ENCODE assay signal across 10 cellular contexts in the genomic region with DNA sequence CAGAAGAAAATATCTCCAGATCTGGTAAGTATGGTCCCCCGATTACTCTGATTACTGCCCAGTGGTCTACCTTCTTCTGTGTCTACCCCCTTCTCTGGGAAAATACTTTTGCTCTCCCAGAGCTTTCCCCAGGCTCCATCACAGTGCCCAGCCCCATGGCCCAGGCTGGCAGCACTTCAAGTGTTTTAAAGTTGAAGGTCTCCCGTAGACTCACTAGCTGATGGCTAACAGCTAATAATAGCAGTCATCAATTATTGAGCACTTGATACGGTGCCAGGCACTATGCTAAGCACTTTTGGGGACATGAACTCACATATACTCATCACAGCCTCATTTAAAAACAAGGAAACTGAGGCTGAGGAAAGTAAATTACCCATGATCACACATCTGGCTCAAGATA. TPM values are rescaled to one million over a fixed set of nuclear protein-coding genes. Genes with fewer than 3 reads are reported as not detected.
A peak's percentile ranks its signal among the peaks of the same experiment; 100 is the strongest.
DNase-seq lines count a peak whose midpoint lies in the region; ATAC-seq and TF ChIP-seq lines count a peak whose summit lies in the region.
"Had no signal": no experiment of that assay in that cellular context is flagged by ENCODE, and none has a peak within 500 bp of the region (broad histone marks: within the 10 kb centered on the region; RNA-seq: fewer than 3 reads in every experiment).

No MANE protein-coding gene starts in this region.

- H3K27me3 ChIP-seq in adipocyte (replicated peaks; ENCODE audit: control insufficient read depth, insufficient read depth, low read length), result no peaks in the 10 kb centered on the region
- no peaks in the 10 kb centered on the region for H3K27me3 ChIP-seq in right atrium auricular region

- peaks cover 26% of the 10 kb centered on the region for H3K36me3 Mint-ChIP-seq in stimulated activated memory B cell treated with anti-CD40 and anti-IgM and Interleukin-4, amounts not matched to agents 10 μg/mL and 1 μg/mL and 100 μg/mL, for 72 hours

- peak overlapping the region; percentile 28 for H3K27ac Mint-ChIP-seq in stimulated activated memory B cell treated with anti-CD40 and anti-IgM and Interleukin-4, amounts not matched to agents 10 μg/mL and 1 μg/mL and 100 μg/mL, for 72 hours

- H3K9ac ChIP-seq in adipocyte (ENCODE audit: low read length), result peak overlapping the region; percentile 84

- no peaks in the 10 kb centered on the region for H3K27me3 Mint-ChIP-seq in stimulated activated memory B cell treated with anti-CD40 and anti-IgM and Interleukin-4, amounts not matched to agents 10 μg/mL and 1 μg/mL and 100 μg/mL, for 72 hours

- ATAC-seq in stimulated activated memory B cell treated with anti-CD40 and anti-IgM and Interleukin-4, amounts not matched to agents 10 μg/mL and 1 μg/mL and 100 μg/mL, for 72 hours, result no peak

- H3K36me3 ChIP-seq in adipocyte (ENCODE audit: control insufficient read depth, insufficient read depth, low read length, severe bottlenecking), result peaks cover 16% of the 10 kb centered on the region
- H3K36me3 ChIP-seq in right atrium auricular region, result peaks cover 6% of the 10 kb centered on the region

- H3K4me1 Mint-ChIP-seq in stimulated activated memory B cell treated with anti-CD40 and anti-IgM and Interleukin-4, amounts not matched to agents 10 μg/mL and 1 μg/mL and 100 μg/mL, for 72 hours, result peaks cover 45% of the 10 kb centered on the region

- no peak overlapping the region for H3K4me3 Mint-ChIP-seq in stimulated activated memory B cell treated with anti-CD40 and anti-IgM and Interleukin-4, amounts not matched to agents 10 μg/mL and 1 μg/mL and 100 μg/mL, for 72 hours

- DNase-seq in NCI-H82 (lab: John Stamatoyannopoulos, UW), result peak; percentile 76
- DNase-seq in NCI-H82 treated with DMSO at 0.1 percent for 48 hours (lab: John Stamatoyannopoulos, UW; ENCODE audit: unreplicated experiment), result no peak
- no peak for DNase-seq in adipocyte (ENCODE audit: low read depth)
- DNase-seq in right atrium auricular region (ENCODE audit: low spot score), result no peak
- no peak for DNase-seq in NCI-H748 treated with DMSO at 0.1 percent for 48 hours (lab: John Stamatoyannopoulos, UW)
- no peak for DNase-seq in ecto neural progenitor cell (ENCODE audit: low spot score)
- no peak for DNase-seq in A172 (ENCODE audit: low spot score)
- DNase-seq: NCI-H1417 had no signal

- H3K9me3 ChIP-seq in adipocyte (ENCODE audit: control insufficient read depth, low read length), result no peaks in the 10 kb centered on the region
- no peaks in the 10 kb centered on the region for H3K9me3 ChIP-seq in right atrium auricular region

- peak overlapping the region; percentile 22 to 42 for H3K27ac ChIP-seq in right atrium auricular region

- no peak for TF ChIP-seq CTCF in right atrium auricular region (IDR thresholded peaks at IDR 0.05)

- peaks cover 81% of the 10 kb centered on the region for H3K4me1 ChIP-seq in adipocyte (ENCODE audit: control insufficient read depth, insufficient read depth, low read length)
- peaks cover 0 to 69% of the 10 kb centered on the region in 2 donors for H3K4me1 ChIP-seq in right atrium auricular region

- H3K9me3 Mint-ChIP-seq in stimulated activated memory B cell treated with anti-CD40 and anti-IgM and Interleukin-4, amounts not matched to agents 10 μg/mL and 1 μg/mL and 100 μg/mL, for 72 hours, result no peaks in the 10 kb centered on the region

- H3K4me3 ChIP-seq in adipocyte (ENCODE audit: low read length) (peak overlapping the region; percentile 64), right atrium auricular region (no peak overlapping the region)
- H3K4me3 ChIP-seq: lung had no signal

RNA-seq across cellular contexts. Expression of gene DCUN1D3, which starts 33.4 kb away (rescaled TPM):
- total RNA-seq in right atrium auricular region, result 10 to 100 TPM in 1 of 2 donors, 1 to 10 TPM in 1; 10.0 to 13.4 TPM
- 26.1 and 28.8 TPM in 2 replicates for total RNA-seq in A172 (2014; rRNA removed; shearing (Covaris generic))

RNA-seq across cellular contexts. Expression of gene LYRM1, which starts 33.8 kb away (rescaled TPM):
- total RNA-seq in right atrium auricular region, result 10 to 100 TPM; 54.2 to 58.7 TPM
- total RNA-seq in A172 (2014; rRNA removed; shearing (Covaris generic)), result 58.3 and 77.2 TPM in 2 replicates
